14 cellular contexts compared by ENCODE assay signal in genomic region chr16:280991-281659, GRCh38. TPM values are rescaled to one million over a fixed set of nuclear protein-coding genes. Genes with fewer than 3 reads are reported as not detected.
DNase-seq lines count a peak whose midpoint lies in the region; ATAC-seq and TF ChIP-seq lines count a peak whose summit lies in the region.
"Had no signal": no experiment of that assay in that cellular context is flagged by ENCODE, and none has a peak within 500 bp of the region (broad histone marks: within the 10 kb centered on the region; RNA-seq: fewer than 3 reads in every experiment).

No MANE protein-coding gene starts in this region.

- H3K4me2 ChIP-seq in mesendoderm (ENCODE audit: low read length): no peak overlapping the region

- ATAC-seq in heart left ventricle (no peak), left ventricle myocardium superior (no peak)

- H3K27me3 ChIP-seq in heart left ventricle: peaks cover 0 to 40% (median 8%) of the 10 kb centered on the region in 9 donors
- H3K27me3 ChIP-seq in mesendoderm (ENCODE audit: insufficient read depth, low read length, poor library complexity): peaks cover 1% of the 10 kb centered on the region

- TF ChIP-seq POLR2A in heart left ventricle (IDR thresholded peaks at IDR 0.05) (no peak), erythroblast (IDR thresholded peaks at IDR 0.05; ENCODE audit: low read length) (no peak)

- TF ChIP-seq CTCF in heart left ventricle (IDR thresholded peaks at IDR 0.05) (no peak), chondrocyte (IDR thresholded peaks at IDR 0.05) (no peak), type B pancreatic cell (conservative IDR thresholded peaks at IDR 0.05) (no peak), GM10248 (IDR thresholded peaks at IDR 0.05; ENCODE audit: control extremely low read depth, extremely low read depth, low read depth, missing control alignments) (no peak)

- no peaks in the 10 kb centered on the region for H3K27me3 Mint-ChIP-seq in chondrocyte (ENCODE audit: low read depth)
- H3K27me3 Mint-ChIP-seq in type B pancreatic cell: peaks cover 29% of the 10 kb centered on the region

- H3K9me3 Mint-ChIP-seq in chondrocyte (ENCODE audit: low read depth): no peaks in the 10 kb centered on the region
- no peaks in the 10 kb centered on the region for H3K9me3 Mint-ChIP-seq in type B pancreatic cell
- H3K9me3 Mint-ChIP-seq: activated naive CD8-positive, alpha-beta T cell treated with anti-CD3 and anti-CD28 coated beads, Interleukin-2, amount 50 U/mL, for 24 hours had no signal

- no peak overlapping the region for H3K4ac ChIP-seq in mesendoderm (ENCODE audit: low read depth, low read length)

- H3K27ac ChIP-seq in heart left ventricle (no peak overlapping the region), mesendoderm (ENCODE audit: low read depth, low read length) (no peak overlapping the region)

- no peaks in the 10 kb centered on the region for H3K36me3 Mint-ChIP-seq in chondrocyte (ENCODE audit: low read depth)
- H3K36me3 Mint-ChIP-seq in type B pancreatic cell: no peaks in the 10 kb centered on the region

- H3K4me3 Mint-ChIP-seq in chondrocyte (ENCODE audit: unreplicated experiment): peak overlapping the region; percentile 50
- H3K4me3 Mint-ChIP-seq in type B pancreatic cell: peak overlapping the region; percentile 28
- H3K4me3 Mint-ChIP-seq: activated naive CD8-positive, alpha-beta T cell treated with anti-CD3 and anti-CD28 coated beads, Interleukin-2, amount 50 U/mL, for 24 hours had no signal

- intact Hi-C loops in heart left ventricle (cut with DNase I) (no loop called here), left ventricle myocardium superior (cut with micrococcal nuclease) (no loop called here)

- CTCF ChIA-PET in GM10248 (lab: Yijun Ruan, JAX): no interaction called here

- H3K27ac Mint-ChIP-seq in chondrocyte (ENCODE audit: unreplicated experiment): no peak overlapping the region
- no peak overlapping the region for H3K27ac Mint-ChIP-seq in type B pancreatic cell
- H3K27ac Mint-ChIP-seq: activated naive CD8-positive, alpha-beta T cell treated with anti-CD3 and anti-CD28 coated beads, Interleukin-2, amount 50 U/mL, for 24 hours had no signal

- peak overlapping the region; percentile 4 for H3K18ac ChIP-seq in mesendoderm (ENCODE audit: low read length)

- POLR2A ChIA-PET in GM10248 (lab: Yijun Ruan, JAX): no interaction called here

- no peak overlapping the region for H4K5ac ChIP-seq in mesendoderm (ENCODE audit: low read length)

- no peak overlapping the region for H2AK5ac ChIP-seq in mesendoderm (ENCODE audit: low read length)

- WGBS in heart left ventricle, 4 donors: 43 to 54% (median 44%) methylated on average over 20 to 27 of the region's 27 CpGs
- WGBS in mesendoderm (ENCODE audit: extremely low coverage, insufficient coverage, low lambda C conversion rate): no CpG with 5 or more reads among the region's 27 CpGs

- H4K8ac ChIP-seq in mesendoderm (ENCODE audit: low read depth, low read length): no peak overlapping the region

- H3K4me1 Mint-ChIP-seq in chondrocyte (ENCODE audit: low read depth) (peaks cover 2% of the 10 kb centered on the region), type B pancreatic cell (ENCODE audit: unreplicated experiment) (no peaks in the 10 kb centered on the region)

- H3K79me2 ChIP-seq in mesendoderm (ENCODE audit: control insufficient read depth, insufficient read depth, low read length): no peaks in the 10 kb centered on the region

- peak overlapping the region; percentile 22 for H3K56ac ChIP-seq in mesendoderm (ENCODE audit: low read length)

- no peak overlapping the region for H3K23ac ChIP-seq in mesendoderm (ENCODE audit: low read length)

- H3K79me1 ChIP-seq in mesendoderm (ENCODE audit: low read length): no peaks in the 10 kb centered on the region

- H2BK120ac ChIP-seq in mesendoderm (ENCODE audit: low read depth, low read length): no peak overlapping the region

- H3K36me3 ChIP-seq in heart left ventricle (no peaks in the 10 kb centered on the region), mesendoderm (ENCODE audit: control insufficient read depth, insufficient read depth, low read length) (no peaks in the 10 kb centered on the region)

- H3K9me3 ChIP-seq in heart left ventricle: no peaks in the 10 kb centered on the region
- H3K9me3 ChIP-seq: mucosa of descending colon had no signal

- no peak overlapping the region for H2BK5ac ChIP-seq in mesendoderm (ENCODE audit: low read length)

- peak overlapping the region; percentile 15 to 58 (median 46) for H3K4me3 ChIP-seq in heart left ventricle
- H3K4me3 ChIP-seq in mesendoderm (ENCODE audit: low read length): no peak overlapping the region
- H3K4me3 ChIP-seq: mucosa of descending colon had no signal

- no peak for DNase-seq in heart left ventricle
- DNase-seq in left ventricle myocardium superior: no peak
- no peak for DNase-seq in chondrocyte (ENCODE audit: low spot score)
- DNase-seq in mesendoderm: no peak
- no peak for DNase-seq in type B pancreatic cell (ENCODE audit: extremely low spot score, unreplicated experiment)
- no peak for DNase-seq in GM10248 (ENCODE audit: extremely low spot score)
- DNase-seq in NCI-H1048 (lab: John Stamatoyannopoulos, UW): no peak
- DNase-seq in erythroblast (lab: John Stamatoyannopoulos, UW): no peak
- DNase-seq: activated naive CD8-positive, alpha-beta T cell treated with anti-CD3 and anti-CD28 coated beads, Interleukin-2, amount 50 U/mL, for 24 hours; DND-41; effector CD8-positive, alpha-beta T cell had no signal

- no peak overlapping the region for H2BK15ac ChIP-seq in mesendoderm (replicated peaks; ENCODE audit: low read depth)

- no peak overlapping the region for H3K9ac ChIP-seq in mesendoderm (ENCODE audit: low read length)

- H3K4me1 ChIP-seq in heart left ventricle (peaks cover 0 to 30% (median 8%) of the 10 kb centered on the region in 12 donors), mesendoderm (ENCODE audit: control insufficient read depth, low read depth, low read length) (no peaks in the 10 kb centered on the region)

RNA-seq across cellular contexts. Expression of gene ARHGDIG, which starts 0.7 kb away (rescaled TPM):
- total RNA-seq in heart left ventricle (10 to 100 TPM in 3 of 9 donors, 1 to 10 TPM in 6; 5.5 to 19.2 (median 8.2) TPM), left ventricle myocardium superior (14.9 TPM), chondrocyte (0.82 to 4.0 TPM (median 3.7 TPM) in 3 replicates), type B pancreatic cell (ENCODE audit: low replicate concordance) (2.5 and 5.0 TPM in 2 replicates)
- 10 to 100 TPM in 1 of 2 donors, under 1 TPM in 1; 0.26 to 11.4 TPM for polyA plus RNA-seq in heart left ventricle
- 0.45 TPM for polyA plus RNA-seq in mesendoderm (2013, experiment 1 of 2)
- 0.42 TPM for polyA plus RNA-seq in mesendoderm (2013, experiment 2 of 2)
- total RNA-seq: M059J, ureter had no signal

RNA-seq across cellular contexts. Expression of gene PDIA2, which starts 1.8 kb away (rescaled TPM):
- total RNA-seq in heart left ventricle (1 to 10 TPM in 8 of 9 donors, under 1 TPM in 1; 0.98 to 9.3 (median 5.1) TPM), left ventricle myocardium superior (2.6 TPM), chondrocyte (0.89 to 1.6 TPM (median 1.5 TPM) in 3 replicates), type B pancreatic cell (ENCODE audit: low replicate concordance) (1.0 and 1.6 TPM in 2 replicates)
- polyA plus RNA-seq in heart left ventricle: 1 to 10 TPM in 1 of 2 donors, under 1 TPM in 1; 0.17 to 1.7 TPM
- 0.24 TPM for polyA plus RNA-seq in mesendoderm (2013, experiment 1 of 2)
- 0.35 TPM for polyA plus RNA-seq in mesendoderm (2013, experiment 2 of 2)
- total RNA-seq: ureter had no signal

RNA-seq across cellular contexts. Expression of gene RGS11, which starts 5.4 kb away (rescaled TPM):
- total RNA-seq in heart left ventricle: 10 to 100 TPM in 5 of 9 donors, 1 to 10 TPM in 4; 4.9 to 19.5 (median 11.8) TPM
- polyA plus RNA-seq in heart left ventricle: 10 to 100 TPM in 1 of 2 donors, 1 to 10 TPM in 1; 1.1 to 12.1 TPM
- total RNA-seq in left ventricle myocardium superior: 14.8 TPM
- 20.3 to 23.2 TPM (median 21.0 TPM) in 3 replicates for total RNA-seq in chondrocyte
- polyA plus RNA-seq in mesendoderm (2013, experiment 1 of 2): 0.20 TPM
- polyA plus RNA-seq in mesendoderm (2013, experiment 2 of 2): 0.14 TPM
- 6.6 and 8.8 TPM in 2 replicates for total RNA-seq in type B pancreatic cell (ENCODE audit: low replicate concordance)
- total RNA-seq: M059J had no signal

RNA-seq across cellular contexts. Expression of gene FAM234A, which starts 46.5 kb away (rescaled TPM):
- total RNA-seq in heart left ventricle (100 to 1,000 TPM; 132 to 201 (median 148) TPM), left ventricle myocardium superior (143 TPM), chondrocyte (122 to 146 TPM (median 125 TPM) in 3 replicates), type B pancreatic cell (ENCODE audit: low replicate concordance) (125 and 143 TPM in 2 replicates)
- 100 to 1,000 TPM; 110 to 124 TPM for polyA plus RNA-seq in heart left ventricle
- polyA plus RNA-seq in mesendoderm (2013, experiment 1 of 2): 61.5 TPM
- 60.6 TPM for polyA plus RNA-seq in mesendoderm (2013, experiment 2 of 2)

RNA-seq across cellular contexts. Expression of gene LUC7L, which starts 51.9 kb away (rescaled TPM):
- total RNA-seq in heart left ventricle: 10 to 100 TPM; 12.5 to 26.8 (median 19.4) TPM
- 10 to 100 TPM; 17.7 to 47.5 TPM for polyA plus RNA-seq in heart left ventricle
- 25.4 TPM for total RNA-seq in left ventricle myocardium superior
- total RNA-seq in chondrocyte: 64.6 to 79.4 TPM (median 64.9 TPM) in 3 replicates
- 103 TPM for polyA plus RNA-seq in mesendoderm (2013, experiment 1 of 2)
- polyA plus RNA-seq in mesendoderm (2013, experiment 2 of 2): 102 TPM
- 95.3 and 154 TPM in 2 replicates for total RNA-seq in type B pancreatic cell (ENCODE audit: low replicate concordance)
